In genomic region chr21:44462834-44463200, GRCh38 we compare ENCODE assay signal across 17 cellular contexts. TPM values are rescaled to one million over a fixed set of nuclear protein-coding genes. Genes with fewer than 3 reads are reported as not detected.
A peak's percentile ranks its signal among the peaks of the same experiment; 100 is the strongest.
DNase-seq lines count a peak whose midpoint lies in the region; ATAC-seq, FAIRE-seq and TF ChIP-seq lines count a peak whose summit lies in the region.
"Had no signal": no experiment of that assay in that cellular context is flagged by ENCODE, and none has a peak within 500 bp of the region (broad histone marks: within the 10 kb centered on the region; RNA-seq: fewer than 3 reads in every experiment).

No MANE protein-coding gene starts in this region.

- no peaks in the 10 kb centered on the region for H3K9me3 ChIP-seq in kidney (ENCODE audit: control insufficient read depth in 1 of 2, low read length in 2 of 2)
- H3K9me3 ChIP-seq: A549 had no signal

- FAIRE-seq in kidney (lab: Jason Lieb, UNC) = no peak
- FAIRE-seq: A549, GM18507, H54 had no signal

- no peak for TF ChIP-seq CTCF in WTC11 (IDR thresholded peaks at IDR 0.05)
- no peak for TF ChIP-seq CTCF in kidney (IDR thresholded peaks at IDR 0.05; ENCODE audit: borderline replicate concordance, extremely low read depth, insufficient read depth)
- TF ChIP-seq CTCF in GM20000 (IDR thresholded peaks at IDR 0.05; ENCODE audit: extremely low read depth, missing control alignments) = no peak

- H3K36me3 ChIP-seq in H7 (replicated peaks; ENCODE audit: control insufficient read depth, insufficient read depth, low read length) (no peaks in the 10 kb centered on the region), kidney (ENCODE audit: control insufficient read depth in 1 of 2, insufficient read depth in 2 of 2, low read length in 2 of 2) (no peaks in the 10 kb centered on the region)

- H3K27ac Mint-ChIP-seq in WTC11 = no peak overlapping the region
- H3K27ac Mint-ChIP-seq: CD14-positive monocyte had no signal

- no peaks in the 10 kb centered on the region for H3K4me1 ChIP-seq in kidney (ENCODE audit: control insufficient read depth in 1 of 2, insufficient read depth in 1 of 2, low read depth in 1 of 2, low read length in 2 of 2)
- H3K4me1 ChIP-seq: A549 had no signal

- peak; percentile 71 for DNase-seq in H7
- no peak for DNase-seq in WTC11 (ENCODE audit: low spot score)
- DNase-seq in kidney = peak; percentile 70
- DNase-seq in posterior vena cava (ENCODE audit: low spot score) = peak; percentile 72
- DNase-seq in hypothalamus (lab: John Stamatoyannopoulos, UW) = no peak
- no peak for DNase-seq in GM20000 (ENCODE audit: low spot score)
- no peak for DNase-seq in NCI-H128 (lab: John Stamatoyannopoulos, UW; ENCODE audit: unreplicated experiment)
- DNase-seq in Kasumi-1 (lab: John Stamatoyannopoulos, UW) = no peak
- DNase-seq: CD8-positive, alpha-beta memory T cell; DMS53; GF-D8 had no signal

- no peak overlapping the region for H3K27ac ChIP-seq in kidney (ENCODE audit: low read depth in 2 of 2, low read length in 2 of 2)
- H3K27ac ChIP-seq: A549, KMS-11 had no signal

- H3K27me3 ChIP-seq in H7 (ENCODE audit: control insufficient read depth, insufficient read depth, low read length) = no peaks in the 10 kb centered on the region

- no peaks in the 10 kb centered on the region for H3K27me3 Mint-ChIP-seq in WTC11 (ENCODE audit: low read depth)

- POLR2A ChIA-PET in WTC11 (lab: Charles Lee) = no interaction called here

- H3K4me3 ChIP-seq in H7 (ENCODE audit: insufficient read depth, low read depth, low read length) (no peak overlapping the region), kidney (ENCODE audit: low read length in 2 of 2) (no peak overlapping the region)
- H3K4me3 ChIP-seq: A549 had no signal

- H3K4me1 Mint-ChIP-seq in WTC11 = 0 out of 2 replicates have a peak, but pooled peaks cover 4% of the 10 kb centered on the region
- H3K4me1 Mint-ChIP-seq: CD8-positive, alpha-beta memory T cell had no signal

- CTCF ChIA-PET in WTC11 (lab: Charles Lee) = interaction anchor here (1.0 to 1.9 kb wide), 3 partner anchors 10 to 19 kb away, joined by 3 to 6 read pairs (median 4); no protein-coding TSS in a partner anchor

- no peak overlapping the region for H3K4me3 Mint-ChIP-seq in WTC11
- H3K4me3 Mint-ChIP-seq: CD14-positive monocyte; CD8-positive, alpha-beta memory T cell had no signal

- intact Hi-C loops in kidney (cut with DNase I) (no loop called here), posterior vena cava (cut with DNase I) (no loop called here)

- no peaks in the 10 kb centered on the region for H3K9me3 Mint-ChIP-seq in WTC11
- H3K9me3 Mint-ChIP-seq: CD8-positive, alpha-beta memory T cell; IgD-negative memory B cell had no signal

- no peak overlapping the region for H3K9ac ChIP-seq in kidney (ENCODE audit: low read length in 2 of 2)
- H3K9ac ChIP-seq: KMS-11 had no signal

- no peaks in the 10 kb centered on the region for H3K36me3 Mint-ChIP-seq in WTC11
- H3K36me3 Mint-ChIP-seq: CD14-positive monocyte; CD8-positive, alpha-beta memory T cell; IgD-negative memory B cell had no signal

- peak; percentile 37; the same call in 1 of the 2 replicates for ATAC-seq in WTC11

TF ChIP-seq in WTC11, 78 proteins besides CTCF, POLR2A, EP300 and RAD21 (continues in another document):
- TF ChIP-seq, protein P1, sequence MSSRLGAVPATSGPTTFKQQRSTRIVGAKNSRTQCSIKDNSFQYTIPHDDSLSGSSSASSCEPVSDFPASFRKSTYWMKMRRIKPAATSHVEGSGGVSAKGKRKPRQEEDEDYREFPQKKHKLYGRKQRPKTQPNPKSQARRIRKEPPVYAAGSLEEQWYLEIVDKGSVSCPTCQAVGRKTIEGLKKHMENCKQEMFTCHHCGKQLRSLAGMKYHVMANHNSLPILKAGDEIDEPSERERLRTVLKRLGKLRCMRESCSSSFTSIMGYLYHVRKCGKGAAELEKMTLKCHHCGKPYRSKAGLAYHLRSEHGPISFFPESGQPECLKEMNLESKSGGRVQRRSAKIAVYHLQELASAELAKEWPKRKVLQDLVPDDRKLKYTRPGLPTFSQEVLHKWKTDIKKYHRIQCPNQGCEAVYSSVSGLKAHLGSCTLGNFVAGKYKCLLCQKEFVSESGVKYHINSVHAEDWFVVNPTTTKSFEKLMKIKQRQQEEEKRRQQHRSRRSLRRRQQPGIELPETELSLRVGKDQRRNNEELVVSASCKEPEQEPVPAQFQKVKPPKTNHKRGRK (CRISPR knock-in tag; IDR thresholded peaks at IDR 0.05; ENCODE audit: borderline replicate concordance) = no peak
- no peak for TF ChIP-seq CREB1 (CRISPR knock-in tag; IDR thresholded peaks at IDR 0.05)
- no peak for TF ChIP-seq RORB (CRISPR knock-in tag; IDR thresholded peaks at IDR 0.05)
- no peak for TF ChIP-seq E2F5 (CRISPR knock-in tag; IDR thresholded peaks at IDR 0.05)
- no peak for TF ChIP-seq PRRX2 (CRISPR knock-in tag; IDR thresholded peaks at IDR 0.05)
- TF ChIP-seq GABPB1 (CRISPR knock-in tag; IDR thresholded peaks at IDR 0.05) = no peak
- TF ChIP-seq, protein P2, sequence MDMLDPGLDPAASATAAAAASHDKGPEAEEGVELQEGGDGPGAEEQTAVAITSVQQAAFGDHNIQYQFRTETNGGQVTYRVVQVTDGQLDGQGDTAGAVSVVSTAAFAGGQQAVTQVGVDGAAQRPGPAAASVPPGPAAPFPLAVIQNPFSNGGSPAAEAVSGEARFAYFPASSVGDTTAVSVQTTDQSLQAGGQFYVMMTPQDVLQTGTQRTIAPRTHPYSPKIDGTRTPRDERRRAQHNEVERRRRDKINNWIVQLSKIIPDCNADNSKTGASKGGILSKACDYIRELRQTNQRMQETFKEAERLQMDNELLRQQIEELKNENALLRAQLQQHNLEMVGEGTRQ (CRISPR knock-in tag; IDR thresholded peaks at IDR 0.05) = no peak
- TF ChIP-seq, protein P3, sequence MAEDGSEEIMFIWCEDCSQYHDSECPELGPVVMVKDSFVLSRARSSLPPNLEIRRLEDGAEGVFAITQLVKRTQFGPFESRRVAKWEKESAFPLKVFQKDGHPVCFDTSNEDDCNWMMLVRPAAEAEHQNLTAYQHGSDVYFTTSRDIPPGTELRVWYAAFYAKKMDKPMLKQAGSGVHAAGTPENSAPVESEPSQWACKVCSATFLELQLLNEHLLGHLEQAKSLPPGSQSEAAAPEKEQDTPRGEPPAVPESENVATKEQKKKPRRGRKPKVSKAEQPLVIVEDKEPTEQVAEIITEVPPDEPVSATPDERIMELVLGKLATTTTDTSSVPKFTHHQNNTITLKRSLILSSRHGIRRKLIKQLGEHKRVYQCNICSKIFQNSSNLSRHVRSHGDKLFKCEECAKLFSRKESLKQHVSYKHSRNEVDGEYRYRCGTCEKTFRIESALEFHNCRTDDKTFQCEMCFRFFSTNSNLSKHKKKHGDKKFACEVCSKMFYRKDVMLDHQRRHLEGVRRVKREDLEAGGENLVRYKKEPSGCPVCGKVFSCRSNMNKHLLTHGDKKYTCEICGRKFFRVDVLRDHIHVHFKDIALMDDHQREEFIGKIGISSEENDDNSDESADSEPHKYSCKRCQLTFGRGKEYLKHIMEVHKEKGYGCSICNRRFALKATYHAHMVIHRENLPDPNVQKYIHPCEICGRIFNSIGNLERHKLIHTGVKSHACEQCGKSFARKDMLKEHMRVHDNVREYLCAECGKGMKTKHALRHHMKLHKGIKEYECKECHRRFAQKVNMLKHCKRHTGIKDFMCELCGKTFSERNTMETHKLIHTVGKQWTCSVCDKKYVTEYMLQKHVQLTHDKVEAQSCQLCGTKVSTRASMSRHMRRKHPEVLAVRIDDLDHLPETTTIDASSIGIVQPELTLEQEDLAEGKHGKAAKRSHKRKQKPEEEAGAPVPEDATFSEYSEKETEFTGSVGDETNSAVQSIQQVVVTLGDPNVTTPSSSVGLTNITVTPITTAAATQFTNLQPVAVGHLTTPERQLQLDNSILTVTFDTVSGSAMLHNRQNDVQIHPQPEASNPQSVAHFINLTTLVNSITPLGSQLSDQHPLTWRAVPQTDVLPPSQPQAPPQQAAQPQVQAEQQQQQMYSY (CRISPR knock-in tag; IDR thresholded peaks at IDR 0.05) = no peak
- no peak for TF ChIP-seq JAZF1 (CRISPR knock-in tag; IDR thresholded peaks at IDR 0.05)
- TF ChIP-seq ZMAT4 (CRISPR knock-in tag; IDR thresholded peaks at IDR 0.05) = no peak
- TF ChIP-seq ZSCAN18 (CRISPR knock-in tag; IDR thresholded peaks at IDR 0.05) = no peak

RNA-seq across cellular contexts. Expression of gene LRRC3, which starts 7.5 kb away (rescaled TPM):
- total RNA-seq in H7 (2014; rRNA removed; shearing (Covaris generic)) = 3.8 and 4.6 TPM in 2 replicates
- total RNA-seq in WTC11 (2021) (4.4 to 5.7 TPM (median 4.7 TPM) in 3 replicates), kidney (1.4 TPM), posterior vena cava (1 to 10 TPM; 1.5 to 1.8 TPM)
- 0.60 TPM for polyA plus RNA-seq in kidney (ENCODE audit: insufficient read depth, low read depth, low replicate concordance)

Comparison
In these comparisons a context has a peak if more than half of its experiments do, and no peak if none do; other contexts are left out.
1. DNase-seq: peak in H7 (single experiment), kidney (single experiment) and posterior vena cava (single experiment); none in WTC11 (single experiment), hypothalamus (0 of 51), GM20000 (single experiment), NCI-H128 (single experiment) and Kasumi-1 (0 of 2).